Comparison of ENCODE assay signal across 21 cellular contexts in genomic region chr15:87826119-87826730, GRCh38.
"Had no signal": no experiment of that assay in that cellular context is flagged by ENCODE, and none has a peak within 500 bp of the region (broad histone marks: within the 10 kb centered on the region; RNA-seq: fewer than 3 reads in every experiment).

No MANE protein-coding gene starts in this region.

- H3K4me3 Mint-ChIP-seq: activated naive CD8-positive, alpha-beta T cell treated with anti-CD3 and anti-CD28 coated beads, Interleukin-2, amount 10 ng/mL, durations not matched to agents 7 days and 5 days; memory B cell; neural crest cell; stimulated activated naive B cell treated with anti-CD40 and anti-IgM and Interleukin-4, amounts not matched to agents 10 μg/mL and 1 μg/mL and 100 μg/mL, for 72 hours had no signal

- ATAC-seq: left cardiac atrium; mucosa of descending colon; stimulated activated naive B cell treated with anti-CD40 and anti-IgM and Interleukin-4, amounts not matched to agents 10 μg/mL and 1 μg/mL and 100 μg/mL, for 72 hours had no signal

- H3K27ac Mint-ChIP-seq: activated naive CD8-positive, alpha-beta T cell treated with anti-CD3 and anti-CD28 coated beads, Interleukin-2, amount 10 ng/mL, durations not matched to agents 7 days and 5 days; memory B cell; stimulated activated naive B cell treated with anti-CD40 and anti-IgM and Interleukin-4, amounts not matched to agents 10 μg/mL and 1 μg/mL and 100 μg/mL, for 72 hours had no signal

- H3K36me3 ChIP-seq: prostate gland, uterus, WERI-Rb-1 had no signal

- H3K36me3 Mint-ChIP-seq: activated naive CD8-positive, alpha-beta T cell treated with anti-CD3 and anti-CD28 coated beads, Interleukin-2, amount 10 ng/mL, durations not matched to agents 7 days and 5 days; memory B cell; stimulated activated naive B cell treated with anti-CD40 and anti-IgM and Interleukin-4, amounts not matched to agents 10 μg/mL and 1 μg/mL and 100 μg/mL, for 72 hours had no signal

- H3K4me1 ChIP-seq: prostate gland, uterus had no signal

- DNase-seq: activated CD4-positive, alpha-beta T cell treated with anti-CD3 and anti-CD28 coated beads for 1 hour; activated naive CD4-positive, alpha-beta T cell treated with Interleukin-2 at 50 U/mL for 16 hours; activated naive CD8-positive, alpha-beta T cell treated with anti-CD3 and anti-CD28 coated beads, Interleukin-2, amount 10 ng/mL, durations not matched to agents 7 days and 5 days; activated T-cell treated with anti-CD3 and anti-CD28 coated beads, Interleukin-2, amount 50 U/mL, for 1 hour; amniotic stem cell; cortex of kidney; foreskin melanocyte; islet precursor cell; left cardiac atrium; mucosa of descending colon; stimulated activated CD4-positive, alpha-beta T cell treated with anti-CD3 and anti-CD28 coated beads, Interleukin-2, amount 100 ng/mL, for 48 hours; stimulated activated CD8-positive, alpha-beta memory T cell treated with anti-CD3 and anti-CD28 coated beads, Interleukin-4, amount 100 ng/mL, for 48 hours; stimulated activated naive B cell treated with anti-CD40 and anti-IgM and Interleukin-4, amounts not matched to agents 10 μg/mL and 1 μg/mL and 100 μg/mL, for 72 hours; T-helper 1 cell; testis; trophoblast cell; uterus; WERI-Rb-1 had no signal

- H3K4me1 Mint-ChIP-seq: activated naive CD8-positive, alpha-beta T cell treated with anti-CD3 and anti-CD28 coated beads, Interleukin-2, amount 10 ng/mL, durations not matched to agents 7 days and 5 days; memory B cell; stimulated activated naive B cell treated with anti-CD40 and anti-IgM and Interleukin-4, amounts not matched to agents 10 μg/mL and 1 μg/mL and 100 μg/mL, for 72 hours had no signal

- H3K27me3 ChIP-seq: testis, uterus had no signal

- H3K9me3 ChIP-seq: mucosa of descending colon, prostate gland, testis, uterus had no signal

- H3K27me3 Mint-ChIP-seq: activated naive CD8-positive, alpha-beta T cell treated with anti-CD3 and anti-CD28 coated beads, Interleukin-2, amount 10 ng/mL, durations not matched to agents 7 days and 5 days had no signal

- H3K9me3 Mint-ChIP-seq: neural crest cell had no signal

- H3K27ac ChIP-seq: prostate gland, testis, uterus, WERI-Rb-1 had no signal

- H3K4me3 ChIP-seq: mucosa of descending colon, prostate gland, testis, uterus had no signal
